12 cellular contexts compared by ENCODE assay signal in the genomic region with DNA sequence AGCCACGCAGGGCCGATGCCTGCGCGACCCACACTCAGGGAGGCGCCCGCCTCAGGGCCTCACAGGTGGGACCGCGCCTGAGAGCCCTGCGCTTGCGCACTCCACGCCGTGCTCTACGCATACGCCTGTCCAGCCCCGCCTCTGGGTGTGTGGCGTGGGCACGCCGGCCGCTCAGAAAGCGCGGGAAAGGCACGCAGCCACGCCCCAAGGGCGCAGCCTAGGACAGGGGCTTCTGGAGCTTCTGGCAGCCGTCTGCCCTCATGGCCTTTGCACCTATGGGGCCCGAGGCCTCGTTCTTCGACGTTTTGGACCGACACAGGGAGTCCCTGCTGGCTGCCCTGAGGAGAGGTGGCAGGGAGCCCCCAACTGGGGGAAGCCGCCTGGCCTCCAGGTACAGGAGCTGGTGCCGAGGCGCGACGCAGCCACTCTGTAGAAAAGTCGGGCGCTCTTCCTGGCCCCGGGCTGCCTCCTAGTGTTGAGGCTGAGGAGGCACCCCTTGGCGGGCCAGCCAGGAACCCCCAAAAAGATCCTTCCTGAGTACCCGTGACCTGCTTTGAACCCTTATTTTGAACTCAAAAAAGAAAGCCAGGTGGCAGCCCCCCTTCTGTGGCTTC. TPM values are rescaled to one million over a fixed set of nuclear protein-coding genes. Genes with fewer than 3 reads are reported as not detected.
DNase-seq lines count a peak whose midpoint lies in the region; TF ChIP-seq lines count a peak whose summit lies in the region.
"Had no signal": no experiment of that assay in that cellular context is flagged by ENCODE, and none has a peak within 500 bp of the region (broad histone marks: within the 10 kb centered on the region; RNA-seq: fewer than 3 reads in every experiment).

A gene with protein sequence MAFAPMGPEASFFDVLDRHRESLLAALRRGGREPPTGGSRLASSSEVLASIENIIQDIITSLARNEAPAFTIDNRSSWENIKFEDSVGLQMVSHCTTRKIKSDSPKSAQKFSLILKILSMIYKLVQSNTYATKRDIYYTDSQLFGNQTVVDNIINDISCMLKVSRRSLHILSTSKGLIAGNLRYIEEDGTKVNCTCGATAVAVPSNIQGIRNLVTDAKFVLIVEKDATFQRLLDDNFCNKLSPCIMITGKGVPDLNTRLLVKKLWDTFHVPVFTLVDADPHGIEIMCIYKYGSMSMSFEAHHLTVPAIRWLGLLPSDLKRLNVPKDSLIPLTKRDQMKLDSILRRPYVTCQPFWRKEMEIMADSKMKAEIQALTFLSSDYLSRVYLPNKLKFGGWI (plus strand): TSS at position 196 of the 614 bp plus-strand sequence. CDS start 65 bp downstream, at position 261.

- no peak for TF ChIP-seq EP300 in tibial nerve (IDR thresholded peaks at IDR 0.05)

- no peaks in the 10 kb centered on the region for H3K4me1 Mint-ChIP-seq in activated naive CD4-positive, alpha-beta T cell treated with anti-CD3 and anti-CD28 coated beads for 36 hours (ENCODE audit: low read depth)
- H3K4me1 Mint-ChIP-seq: activated CD4-positive, alpha-beta memory T cell treated with anti-CD3 and anti-CD28 coated beads, Interleukin-2, amount 10 ng/mL, durations not matched to agents 7 days and 5 days had no signal

- no peak within 1 kb of the TSS for H3K27ac Mint-ChIP-seq in activated naive CD4-positive, alpha-beta T cell treated with anti-CD3 and anti-CD28 coated beads for 36 hours
- H3K27ac Mint-ChIP-seq: activated CD4-positive, alpha-beta memory T cell treated with anti-CD3 and anti-CD28 coated beads, Interleukin-2, amount 10 ng/mL, durations not matched to agents 7 days and 5 days had no signal

- H3K9me3 ChIP-seq in WERI-Rb-1 (ENCODE audit: severe bottlenecking), result no peaks in the 10 kb centered on the region
- no peaks in the 10 kb centered on the region for H3K9me3 ChIP-seq in tibial nerve

- intact Hi-C loops in activated naive CD4-positive, alpha-beta T cell treated with anti-CD3 and anti-CD28 coated beads for 36 hours (cut with micrococcal nuclease), result no loop called here

- H3K4me1 ChIP-seq in tibial nerve, result no peaks in the 10 kb centered on the region

- WGBS in tibial nerve, 2 donors, result 71 to 73% methylated on average over 35 to 38 of the region's 40 CpGs

- H3K36me3 ChIP-seq in WERI-Rb-1, result no peaks in the 10 kb centered on the region
- no peaks in the 10 kb centered on the region for H3K36me3 ChIP-seq in tibial nerve

- H3K9me3 Mint-ChIP-seq in activated naive CD4-positive, alpha-beta T cell treated with anti-CD3 and anti-CD28 coated beads for 36 hours, result peaks cover 1% of the 10 kb centered on the region
- H3K9me3 Mint-ChIP-seq: activated CD4-positive, alpha-beta memory T cell treated with anti-CD3 and anti-CD28 coated beads, Interleukin-2, amount 10 ng/mL, durations not matched to agents 7 days and 5 days had no signal

- H3K27me3 ChIP-seq in WERI-Rb-1 (ENCODE audit: insufficient read depth, low read depth, severe bottlenecking) (peaks cover 13% of the 10 kb centered on the region), tibial nerve (peaks cover 0 to 13% of the 10 kb centered on the region in 2 donors)

- CTCF ChIA-PET in activated naive CD4-positive, alpha-beta T cell treated with anti-CD3 and anti-CD28 coated beads for 36 hours (lab: Charles Lee), result interaction anchor here (0.6 to 1.1 kb wide), 5 partner anchors 10 to 325 kb away, joined by 3 to 4 read pairs (median 4); no protein-coding TSS in a partner anchor

- no peaks in the 10 kb centered on the region for H3K36me3 Mint-ChIP-seq in activated naive CD4-positive, alpha-beta T cell treated with anti-CD3 and anti-CD28 coated beads for 36 hours (ENCODE audit: low read depth)

- peaks cover 22% of the 10 kb centered on the region for H3K27me3 Mint-ChIP-seq in activated naive CD4-positive, alpha-beta T cell treated with anti-CD3 and anti-CD28 coated beads for 36 hours (ENCODE audit: low read depth)

- H3K4me3 ChIP-seq in WERI-Rb-1 (ENCODE audit: low read depth, low read length) (no peak within 1 kb of the TSS), tibial nerve (no peak within 1 kb of the TSS)
- H3K4me3 ChIP-seq: SK-N-MC had no signal

- TF ChIP-seq POLR2A in tibial nerve (IDR thresholded peaks at IDR 0.05), result no peak

- H3K4me3 Mint-ChIP-seq in activated naive CD4-positive, alpha-beta T cell treated with anti-CD3 and anti-CD28 coated beads for 36 hours, result no peak within 1 kb of the TSS
- H3K4me3 Mint-ChIP-seq: activated CD4-positive, alpha-beta memory T cell treated with anti-CD3 and anti-CD28 coated beads, Interleukin-2, amount 10 ng/mL, durations not matched to agents 7 days and 5 days had no signal

- DNase-seq in activated naive CD4-positive, alpha-beta T cell treated with anti-CD3 and anti-CD28 coated beads for 36 hours, result peak; percentile 6
- no peak for DNase-seq in activated naive CD4-positive, alpha-beta T cell treated with Interleukin-2 at 50 U/mL for 16 hours
- DNase-seq in WERI-Rb-1, result peak; percentile 19
- DNase-seq in iPS-NIHi11 (ENCODE audit: low spot score), result peak; percentile 73
- no peak for DNase-seq in tibial nerve (ENCODE audit: low spot score in 2 of 2)
- DNase-seq in NCI-H748 treated with DMSO at 0.1 percent for 48 hours (lab: John Stamatoyannopoulos, UW), result no peak
- no peak for DNase-seq in activated gamma-delta T cell treated with Interleukin-2 at 50 U/mL for 16 hours
- DNase-seq in NCI-H1436 treated with DMSO at 0.1 percent for 48 hours (lab: John Stamatoyannopoulos, UW), result no peak
- DNase-seq: activated CD4-positive, alpha-beta memory T cell treated with anti-CD3 and anti-CD28 coated beads, Interleukin-2, amount 10 ng/mL, durations not matched to agents 7 days and 5 days; NCI-H526; small intestine had no signal

- H3K27ac ChIP-seq in WERI-Rb-1, result no peak within 1 kb of the TSS
- peak within 1 kb of the TSS in 2 of 4 donors; percentile 45 to 54 for H3K27ac ChIP-seq in tibial nerve
- H3K27ac ChIP-seq: SK-N-MC had no signal

- TF ChIP-seq CTCF in WERI-Rb-1 (IDR thresholded peaks at IDR 0.05; ENCODE audit: low read depth, low read length) (peak; percentile 73), tibial nerve (IDR thresholded peaks at IDR 0.05) (peak in 3 of 5 experiments; percentile 7 to 27 (median 15))

RNA-seq across cellular contexts. Expression of the gene that starts here (rescaled TPM):
- not detected for total RNA-seq in activated naive CD4-positive, alpha-beta T cell treated with anti-CD3 and anti-CD28 coated beads for 36 hours
- total RNA-seq in tibial nerve, result not detected
- total RNA-seq: activated CD4-positive, alpha-beta memory T cell treated with anti-CD3 and anti-CD28 coated beads, Interleukin-2, amount 10 ng/mL, durations not matched to agents 7 days and 5 days had no signal

Comparison
In these comparisons a context has a peak if more than half of its experiments do, and no peak if none do; other contexts are left out.
1. Peak in DNase-seq in activated naive CD4-positive, alpha-beta T cell treated with anti-CD3 and anti-CD28 coated beads for 36 hours; RNA of the gene not detected or under 1 TPM.
2. DNase-seq: peak in WERI-Rb-1 (single experiment) and iPS-NIHi11 (single experiment); none in activated naive CD4-positive, alpha-beta T cell treated with Interleukin-2 at 50 U/mL for 16 hours (single experiment), tibial nerve (0 of 2), NCI-H748 treated with DMSO at 0.1 percent for 48 hours (single experiment), activated gamma-delta T cell treated with Interleukin-2 at 50 U/mL for 16 hours (single experiment) and NCI-H1436 treated with DMSO at 0.1 percent for 48 hours (single experiment).